Comparison of ENCODE assay signal across 11 cellular contexts in the genomic region with DNA sequence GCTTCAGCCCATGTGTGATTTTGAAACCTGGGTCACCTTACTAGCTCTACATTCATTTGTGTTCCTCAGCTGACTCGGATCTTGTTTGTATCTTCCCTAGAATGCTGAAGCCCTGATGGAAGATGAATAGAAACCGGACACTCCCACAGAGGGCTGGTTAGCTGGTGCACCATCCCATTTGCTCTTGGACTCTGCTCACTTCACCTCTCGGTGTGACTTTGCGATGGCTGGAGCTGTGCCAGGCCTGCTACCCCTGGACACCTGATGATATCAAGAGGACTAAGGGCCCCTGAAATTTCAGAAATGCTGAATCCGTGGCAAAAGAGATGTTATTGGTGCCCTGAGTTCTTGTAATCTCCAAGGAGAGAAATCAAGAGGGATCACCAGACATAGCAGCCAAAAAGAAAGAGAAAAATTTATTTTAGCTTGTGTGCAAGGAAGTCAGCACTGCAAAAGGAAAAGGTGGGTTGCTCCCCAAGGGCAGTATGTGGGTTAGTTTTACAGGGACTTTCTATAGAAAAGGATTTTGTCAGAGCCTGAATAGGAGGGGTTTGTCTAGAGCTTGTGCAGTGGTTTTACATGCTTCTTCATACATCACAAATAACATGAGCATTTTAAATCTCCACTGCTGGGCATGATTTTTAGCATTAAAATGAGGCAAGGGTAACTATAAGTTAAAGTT.
DNase-seq lines count a peak whose midpoint lies in the region; ATAC-seq and TF ChIP-seq lines count a peak whose summit lies in the region.
"Had no signal": no experiment of that assay in that cellular context is flagged by ENCODE, and none has a peak within 500 bp of the region (broad histone marks: within the 10 kb centered on the region; RNA-seq: fewer than 3 reads in every experiment).

No MANE protein-coding gene starts in this region.

- intact Hi-C loops in mammary epithelial cell (cut with micrococcal nuclease): no loop called here

- 79% methylated on average over 5 of the region's 5 CpGs for WGBS in suprapubic skin
- WGBS in mammary epithelial cell (ENCODE audit: low coverage, missing lambda C conversion rate): 33% methylated on average over 4 of the region's 5 CpGs

- peak overlapping the region; percentile 80 for H3K27ac Mint-ChIP-seq in activated T-cell treated with anti-CD3 and anti-CD28 coated beads, Interleukin-2, amount 50 U/mL, for 72 hours

- H3K4me2 ChIP-seq in mammary epithelial cell (ENCODE audit: insufficient read depth, low read depth, low read length): no peak overlapping the region

- H2AFZ ChIP-seq in mammary epithelial cell (ENCODE audit: low read depth, low read length): no peak overlapping the region

- BruUV-seq in mammary epithelial cell (replicated peaks; lab: Mats Ljungman, UMichigan): no TSS peak

- no peaks in the 10 kb centered on the region for H3K36me3 Mint-ChIP-seq in activated T-cell treated with anti-CD3 and anti-CD28 coated beads, Interleukin-2, amount 50 U/mL, for 72 hours (ENCODE audit: insufficient read depth in 2 of 2)

- H3K27me3 Mint-ChIP-seq in activated T-cell treated with anti-CD3 and anti-CD28 coated beads, Interleukin-2, amount 50 U/mL, for 72 hours (ENCODE audit: low read depth): no peaks in the 10 kb centered on the region

- ATAC-seq in activated T-cell treated with anti-CD3 and anti-CD28 coated beads, Interleukin-2, amount 50 U/mL, for 72 hours (replicated peaks in 1 of 2): no peak
- ATAC-seq in HG02588 (IDR thresholded peaks at IDR 0.05; ENCODE audit: unreplicated experiment) (peak; percentile 29), HG03521 (IDR thresholded peaks at IDR 0.05; ENCODE audit: unreplicated experiment) (peak; percentile 25)

- H3K4me3 Mint-ChIP-seq in activated T-cell treated with anti-CD3 and anti-CD28 coated beads, Interleukin-2, amount 50 U/mL, for 72 hours: peak overlapping the region in 1 of 2 donors; percentile 23

- H3K9me3 ChIP-seq in suprapubic skin (no peaks in the 10 kb centered on the region), mammary epithelial cell (replicated peaks; ENCODE audit: insufficient read depth, low read length) (no peaks in the 10 kb centered on the region)
- H3K9me3 ChIP-seq: esophagus squamous epithelium had no signal

- DNase-seq in activated T-cell treated with anti-CD3 and anti-CD28 coated beads, Interleukin-2, amount 50 U/mL, for 72 hours: no peak
- no peak for DNase-seq in activated T-cell treated with anti-CD3 and anti-CD28 coated beads, Interleukin-2, amount 50 U/mL, for 1 hour
- no peak for DNase-seq in suprapubic skin (ENCODE audit: low spot score in 2 of 2)
- no peak for DNase-seq in mammary epithelial cell
- DNase-seq in stimulated activated naive CD4-positive, alpha-beta T cell (lab: John Stamatoyannopoulos, UW): no peak
- no peak for DNase-seq in coronary artery (ENCODE audit: low spot score)
- DNase-seq: activated CD4-positive, alpha-beta T cell treated with anti-CD3 and anti-CD28 coated beads for 48 hours; esophagus squamous epithelium; NCI-H2029 treated with DMSO at 0.1 percent for 48 hours had no signal

- H3K79me2 ChIP-seq in mammary epithelial cell (ENCODE audit: insufficient read depth, low read length): no peaks in the 10 kb centered on the region

- dilution Hi-C loops in mammary epithelial cell (cut with HindIII; ENCODE audit: low sequenced_read_pairs): no loop called here

- no peaks in the 10 kb centered on the region for H3K9me3 Mint-ChIP-seq in activated T-cell treated with anti-CD3 and anti-CD28 coated beads, Interleukin-2, amount 50 U/mL, for 72 hours

- H3K27me3 ChIP-seq in suprapubic skin: no peaks in the 10 kb centered on the region
- no peaks in the 10 kb centered on the region for H3K27me3 ChIP-seq in mammary epithelial cell (ENCODE audit: insufficient read depth, low read length)
- H3K27me3 ChIP-seq: esophagus squamous epithelium had no signal

- H3K4me1 ChIP-seq in suprapubic skin (peaks cover 19% of the 10 kb centered on the region), mammary epithelial cell (ENCODE audit: insufficient read depth, low read length) (no peaks in the 10 kb centered on the region)

- H3K4me1 Mint-ChIP-seq in activated T-cell treated with anti-CD3 and anti-CD28 coated beads, Interleukin-2, amount 50 U/mL, for 72 hours (ENCODE audit: low read depth): peaks cover 24% of the 10 kb centered on the region

- TF ChIP-seq CTCF in suprapubic skin (IDR thresholded peaks at IDR 0.05) (no peak), mammary epithelial cell (conservative IDR thresholded peaks at IDR 0.05 in 1 of 2, IDR thresholded peaks at IDR 0.05 in 1 of 2; ENCODE audit: extremely low read depth in 1 of 2, insufficient read depth in 1 of 2, low read depth in 1 of 2, low read length in 2 of 2) (no peak), coronary artery (IDR thresholded peaks at IDR 0.05) (no peak)

- no peak for TF ChIP-seq EP300 in suprapubic skin (IDR thresholded peaks at IDR 0.05)

- H3K9ac ChIP-seq in mammary epithelial cell (ENCODE audit: insufficient read depth, low read length): no peak overlapping the region

- no peak for TF ChIP-seq POLR2A in suprapubic skin (IDR thresholded peaks at IDR 0.05)

- H3K36me3 ChIP-seq in suprapubic skin (no peaks in the 10 kb centered on the region), mammary epithelial cell (ENCODE audit: insufficient read depth, low read length) (no peaks in the 10 kb centered on the region)
- H3K36me3 ChIP-seq: esophagus squamous epithelium had no signal

- CTCF ChIA-PET in mammary epithelial cell (lab: Charles Lee; ENCODE audit: low non-redundant PET): no interaction called here

- peak overlapping the region; percentile 60 for H3K27ac ChIP-seq in suprapubic skin
- H3K27ac ChIP-seq in mammary epithelial cell (ENCODE audit: insufficient read depth, low read depth, low read length): no peak overlapping the region
- peak overlapping the region in 1 of 2 donors; percentile 12 for H3K27ac ChIP-seq in coronary artery

- in situ Hi-C loops in mammary epithelial cell (cut with MboI; ENCODE audit: low sequenced_read_pairs in 2 of 2): no loop called here

- no peaks in the 10 kb centered on the region for H4K20me1 ChIP-seq in mammary epithelial cell (ENCODE audit: insufficient read depth, low read length)

- H3K4me3 ChIP-seq in suprapubic skin (no peak overlapping the region), mammary epithelial cell (replicated peaks in 1 of 3; ENCODE audit: insufficient read depth in 1 of 3, low read depth in 2 of 3, low read length in 3 of 3) (no peak overlapping the region), coronary artery (no peak overlapping the region)
- H3K4me3 ChIP-seq: esophagus squamous epithelium had no signal

Comparison
In these comparisons a context has a peak if more than half of its experiments do, and no peak if none do; other contexts are left out.
1. ATAC-seq: peak in HG02588 (single experiment) and HG03521 (single experiment); none in activated T-cell treated with anti-CD3 and anti-CD28 coated beads, Interleukin-2, amount 50 U/mL, for 72 hours (0 of 2).